ENCODE assay signal across 2 cellular contexts in genomic region chr2:43524180-43524965, GRCh38.
TF ChIP-seq lines count a peak whose summit lies in the region.

No MANE protein-coding gene starts in this region.

TF ChIP-seq in HEK293T, 16 proteins besides CTCF, POLR2A, EP300 and RAD21 (continued from another document):
- TF ChIP-seq PKNOX1 (IDR thresholded peaks at IDR 0.05): no peak
- no peak for TF ChIP-seq ELF4 (IDR thresholded peaks at IDR 0.05)
- TF ChIP-seq BHLHE40 (IDR thresholded peaks at IDR 0.05; ENCODE audit: borderline replicate concordance): no peak
- no peak for TF ChIP-seq L3MBTL2 (conservative IDR thresholded peaks at IDR 0.05)
- no peak for TF ChIP-seq FOXK2 (IDR thresholded peaks at IDR 0.05)
- no peak for TF ChIP-seq HDGF (IDR thresholded peaks at IDR 0.05; ENCODE audit: borderline replicate concordance)
- TF ChIP-seq LEF1 (IDR thresholded peaks at IDR 0.05; ENCODE audit: borderline replicate concordance): no peak
- no peak for TF ChIP-seq SUZ12 (IDR thresholded peaks at IDR 0.05)
- TF ChIP-seq FOXM1 (IDR thresholded peaks at IDR 0.05; ENCODE audit: borderline replicate concordance): no peak

TF ChIP-seq in liver, 16 proteins besides CTCF, POLR2A, EP300 and RAD21 (continued from another document):
- TF ChIP-seq ZBTB33 (IDR thresholded peaks at IDR 0.05) (no peak), HNF4G (IDR thresholded peaks at IDR 0.05) (no peak), REST (IDR thresholded peaks at IDR 0.05) (no peak), TAF1 (conservative IDR thresholded peaks at IDR 0.05) (no peak)
